ENCODE assay signal across 1 cellular context in the genomic region with DNA sequence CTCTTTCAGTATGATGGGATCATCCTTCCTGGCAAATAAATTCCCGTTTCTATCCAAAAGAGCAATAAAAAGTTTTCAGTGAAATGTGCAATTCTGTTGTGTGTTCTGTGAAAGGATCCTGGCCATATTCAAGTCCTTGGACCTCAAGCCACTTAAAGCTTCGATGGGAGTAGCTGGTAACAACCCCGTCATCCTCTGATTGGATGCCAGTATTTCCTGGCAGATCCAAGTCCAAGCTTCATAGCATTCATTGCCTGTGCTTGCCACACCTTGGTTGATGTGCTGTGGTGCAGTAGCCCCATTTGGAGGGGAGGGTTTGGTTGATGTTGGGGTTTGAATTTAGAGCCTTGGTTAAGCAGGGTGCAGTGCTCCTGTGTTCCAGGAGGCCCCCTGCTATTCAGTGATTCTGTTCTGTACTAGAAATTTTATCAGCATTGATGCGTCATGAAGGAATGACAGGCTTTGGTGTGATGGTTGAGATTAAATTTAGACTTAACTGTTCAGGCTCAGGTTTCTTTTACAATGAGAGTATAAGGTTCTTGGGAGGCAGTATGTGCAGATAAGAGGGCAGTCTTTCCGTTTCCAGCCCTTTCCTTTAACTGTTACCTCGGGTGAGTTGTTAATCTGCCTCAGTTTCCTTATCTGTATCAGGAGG.
TF ChIP-seq lines count a peak whose summit lies in the region.

No MANE protein-coding gene starts in this region.

TF ChIP-seq in GM23338, 12 proteins besides CTCF, POLR2A, EP300 and RAD21:
- no peak for TF ChIP-seq ZNF462 (CRISPR knock-in tag; IDR thresholded peaks at IDR 0.05)
- TF ChIP-seq, protein P1, sequence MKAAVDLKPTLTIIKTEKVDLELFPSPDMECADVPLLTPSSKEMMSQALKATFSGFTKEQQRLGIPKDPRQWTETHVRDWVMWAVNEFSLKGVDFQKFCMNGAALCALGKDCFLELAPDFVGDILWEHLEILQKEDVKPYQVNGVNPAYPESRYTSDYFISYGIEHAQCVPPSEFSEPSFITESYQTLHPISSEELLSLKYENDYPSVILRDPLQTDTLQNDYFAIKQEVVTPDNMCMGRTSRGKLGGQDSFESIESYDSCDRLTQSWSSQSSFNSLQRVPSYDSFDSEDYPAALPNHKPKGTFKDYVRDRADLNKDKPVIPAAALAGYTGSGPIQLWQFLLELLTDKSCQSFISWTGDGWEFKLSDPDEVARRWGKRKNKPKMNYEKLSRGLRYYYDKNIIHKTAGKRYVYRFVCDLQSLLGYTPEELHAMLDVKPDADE (IDR thresholded peaks at IDR 0.05) = no peak
- no peak for TF ChIP-seq EZH2phosphoT487 (IDR thresholded peaks at IDR 0.05; ENCODE audit: unreplicated experiment)
- no peak for TF ChIP-seq JUNB (IDR thresholded peaks at IDR 0.05; ENCODE audit: unreplicated experiment)
- no peak for TF ChIP-seq ZNF114 (CRISPR knock-in tag; IDR thresholded peaks at IDR 0.05)
- TF ChIP-seq REST (IDR thresholded peaks at IDR 0.05; ENCODE audit: unreplicated experiment) = no peak
- no peak for TF ChIP-seq POLR2AphosphoS5 (IDR thresholded peaks at IDR 0.05; ENCODE audit: low read depth)
- no peak for TF ChIP-seq EZH2 (IDR thresholded peaks at IDR 0.05; ENCODE audit: low read depth, unreplicated experiment)
- TF ChIP-seq CREB1 (CRISPR knock-in tag; IDR thresholded peaks at IDR 0.05; ENCODE audit: low read depth) = no peak
- no peak for TF ChIP-seq ZNF331 (CRISPR knock-in tag; IDR thresholded peaks at IDR 0.05; ENCODE audit: low read depth)
- TF ChIP-seq NANOG (IDR thresholded peaks at IDR 0.05; ENCODE audit: borderline replicate concordance) = no peak
- no peak for TF ChIP-seq STAT1 (IDR thresholded peaks at IDR 0.05; ENCODE audit: unreplicated experiment)
